6 cellular contexts compared by ENCODE assay signal in the genomic region with DNA sequence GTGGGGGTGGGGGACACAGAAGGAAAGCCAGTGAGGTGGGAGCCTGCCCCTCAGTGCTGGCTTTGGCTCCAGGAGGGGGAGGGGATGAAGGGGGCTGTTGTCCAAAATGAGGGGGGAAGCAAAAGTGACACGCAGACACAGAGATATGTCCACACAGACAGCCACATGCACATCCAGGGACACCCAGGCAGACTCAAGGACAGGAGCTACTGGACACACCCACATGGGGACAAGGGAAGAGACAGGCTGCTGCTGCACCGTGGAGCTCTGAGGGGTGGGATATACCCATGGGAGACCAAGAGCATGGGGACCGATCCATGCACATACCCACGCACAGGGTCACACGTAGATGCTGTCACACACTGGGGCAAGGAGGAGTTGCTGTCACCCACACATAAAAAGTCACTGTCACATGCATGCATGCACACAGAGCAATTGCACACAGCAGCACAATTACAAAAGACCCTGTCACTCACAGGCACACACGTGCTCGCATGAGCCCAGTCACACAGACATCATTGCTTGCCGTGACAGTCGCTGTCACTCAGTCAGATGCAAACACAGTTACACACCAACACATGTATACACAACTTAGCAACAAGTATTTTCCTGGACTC.
A peak's percentile ranks its signal among the peaks of the same experiment; 100 is the strongest.
DNase-seq lines count a peak whose midpoint lies in the region; ATAC-seq lines count a peak whose summit lies in the region.

No MANE protein-coding gene starts in this region.

- ATAC-seq in stimulated activated naive CD8-positive, alpha-beta T cell treated with anti-CD3 and anti-CD28 coated beads, Interleukin-15, Interleukin-2, amounts not matched to agents 100 U/mL and 50 U/mL, for 24 hours, result peak; percentile 24
- ATAC-seq in GM21619 (IDR thresholded peaks at IDR 0.05; ENCODE audit: unreplicated experiment), result no peak

- peak; percentile 36 for DNase-seq in activated CD4-positive, alpha-beta T cell treated with anti-CD3 and anti-CD28 coated beads for 48 hours
- DNase-seq in activated CD4-positive, alpha-beta T cell treated with anti-CD3 and anti-CD28 coated beads, Interleukin-2, amount 50 U/mL, for 48 hours, result no peak
- peak; percentile 77 for DNase-seq in globus pallidus (ENCODE audit: low spot score)
- DNase-seq in stimulated activated naive CD8-positive, alpha-beta T cell treated with anti-CD3 and anti-CD28 coated beads, Interleukin-15, Interleukin-2, amounts not matched to agents 100 U/mL and 50 U/mL, for 24 hours, result no peak
- DNase-seq in activated effector memory CD4-positive, alpha-beta T cell treated with anti-CD3 and anti-CD28 coated beads, Interleukin-2, amount 50 U/mL, for 16 hours, result no peak

Comparison
In these comparisons a context has a peak if more than half of its experiments do, and no peak if none do; other contexts are left out.
1. DNase-seq: peak in activated CD4-positive, alpha-beta T cell treated with anti-CD3 and anti-CD28 coated beads for 48 hours (single experiment) and globus pallidus (single experiment); none in activated CD4-positive, alpha-beta T cell treated with anti-CD3 and anti-CD28 coated beads, Interleukin-2, amount 50 U/mL, for 48 hours (0 of 2), stimulated activated naive CD8-positive, alpha-beta T cell treated with anti-CD3 and anti-CD28 coated beads, Interleukin-15, Interleukin-2, amounts not matched to agents 100 U/mL and 50 U/mL, for 24 hours (single experiment) and activated effector memory CD4-positive, alpha-beta T cell treated with anti-CD3 and anti-CD28 coated beads, Interleukin-2, amount 50 U/mL, for 16 hours (single experiment).